In the genomic region with DNA sequence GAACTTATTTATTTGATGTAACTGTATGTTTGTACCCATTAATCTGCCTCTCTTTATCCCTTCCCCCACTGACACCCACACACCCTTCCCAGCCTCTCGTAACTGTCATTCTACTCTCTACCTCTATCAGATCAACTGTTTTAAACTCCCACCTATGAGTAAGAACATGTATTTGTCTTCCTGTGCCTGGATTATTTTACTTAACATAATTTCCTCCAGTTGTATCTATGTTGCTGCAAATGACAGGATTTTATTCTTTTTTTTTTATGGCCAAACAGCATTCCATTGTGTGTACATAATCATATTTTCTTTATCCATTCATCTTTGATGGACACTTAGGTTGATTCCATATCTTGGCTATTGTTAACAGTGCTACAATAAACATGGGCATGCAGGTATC, we compare ENCODE assay signal across 18 cellular contexts.
"Had no signal": no experiment of that assay in that cellular context is flagged by ENCODE, and none has a peak within 500 bp of the region (broad histone marks: within the 10 kb centered on the region; RNA-seq: fewer than 3 reads in every experiment).

No MANE protein-coding gene starts in this region.

- DNase-seq: activated CD4-positive, alpha-beta T cell treated with anti-CD3 and anti-CD28 coated beads, Interleukin-2, amount 50 U/mL, for 1 hour; activated CD8-positive, alpha-beta memory T cell treated with anti-CD3 and anti-CD28 coated beads for 24 hours; activated CD8-positive, alpha-beta memory T cell treated with anti-CD3 and anti-CD28 coated beads, Interleukin-2, amount 50 U/mL, for 48 hours; activated effector memory CD4-positive, alpha-beta T cell treated with anti-CD3 and anti-CD28 coated beads, Interleukin-2, amount 50 U/mL, for 16 hours; activated T-cell treated with anti-CD3 and anti-CD28 coated beads, Interleukin-2, amount 50 U/mL, for 48 hours; amniotic stem cell; cortex of kidney; effector CD4-positive, alpha-beta T cell; heart right ventricle; kidney glomerular epithelial cell; left ventricle myocardium inferior; mammary epithelial cell; occipital lobe; stimulated activated naive B cell treated with anti-CD40 and anti-IgM and Interleukin-4, amounts not matched to agents 10 μg/mL and 1 μg/mL and 100 μg/mL, for 72 hours; T1000 had no signal

- H3K27ac ChIP-seq: esophagus muscularis mucosa, gastroesophageal sphincter, heart right ventricle, left ventricle myocardium inferior had no signal

- H3K27me3 ChIP-seq: esophagus muscularis mucosa, gastroesophageal sphincter, heart right ventricle had no signal

- H3K9me3 ChIP-seq: esophagus muscularis mucosa, gastroesophageal sphincter had no signal

- H3K4me3 Mint-ChIP-seq: stimulated activated naive B cell treated with anti-CD40 and anti-IgM and Interleukin-4, amounts not matched to agents 10 μg/mL and 1 μg/mL and 100 μg/mL, for 72 hours had no signal

- H3K27ac Mint-ChIP-seq: progenitor cell of endocrine pancreas; stimulated activated naive B cell treated with anti-CD40 and anti-IgM and Interleukin-4, amounts not matched to agents 10 μg/mL and 1 μg/mL and 100 μg/mL, for 72 hours had no signal

- H3K4me3 ChIP-seq: esophagus muscularis mucosa, gastroesophageal sphincter, heart right ventricle, left ventricle myocardium inferior had no signal

- H3K27me3 Mint-ChIP-seq: progenitor cell of endocrine pancreas; stimulated activated naive B cell treated with anti-CD40 and anti-IgM and Interleukin-4, amounts not matched to agents 10 μg/mL and 1 μg/mL and 100 μg/mL, for 72 hours had no signal
